In genomic region chr19:51289635-51290034, GRCh38 we compare ENCODE assay signal across 9 cellular contexts. TPM values are rescaled to one million over a fixed set of nuclear protein-coding genes. Genes with fewer than 3 reads are reported as not detected.
"Had no signal": no experiment of that assay in that cellular context is flagged by ENCODE, and none has a peak within 500 bp of the region (broad histone marks: within the 10 kb centered on the region; RNA-seq: fewer than 3 reads in every experiment).

No MANE protein-coding gene starts in this region.

- H3K4me3 ChIP-seq: GM12878 had no signal

- FAIRE-seq: G401.6, GM12878, GM12891, GM12892, GM18507, GM19239 had no signal

- DNase-seq: GDM1, GF-D8 had no signal

- ATAC-seq: GM12878 had no signal

RNA-seq across cellular contexts. Expression of gene IGLON5, which starts 21.8 kb away (rescaled TPM):
- total RNA-seq: G401, GM12878 had no signal
- polyA plus RNA-seq: GM12878 had no signal

RNA-seq across cellular contexts. Expression of gene SIGLECL1, which starts 38.8 kb away (rescaled TPM):
- total RNA-seq: G401, GM12878 had no signal
- polyA plus RNA-seq: GM12878 had no signal
